Comparison of ENCODE assay signal across 11 cellular contexts in genomic region chr14:81187832-81188522, GRCh38. TPM values are rescaled to one million over a fixed set of nuclear protein-coding genes. Genes with fewer than 3 reads are reported as not detected.
A peak's percentile ranks its signal among the peaks of the same experiment; 100 is the strongest.
DNase-seq lines count a peak whose midpoint lies in the region; ATAC-seq lines count a peak whose summit lies in the region.
"Had no signal": no experiment of that assay in that cellular context is flagged by ENCODE, and none has a peak within 500 bp of the region (broad histone marks: within the 10 kb centered on the region; RNA-seq: fewer than 3 reads in every experiment).

No MANE protein-coding gene starts in this region.

- no peak for DNase-seq in NCI-H510A (lab: John Stamatoyannopoulos, UW)
- DNase-seq in left cardiac atrium, result no peak
- no peak for DNase-seq in pons (ENCODE audit: low spot score)
- no peak for DNase-seq in NCI-H226
- DNase-seq: BE2C; effector CD8-positive, alpha-beta T cell; NCI-H187 had no signal

- intact Hi-C loops in left cardiac atrium (cut with DNase I), result no loop called here

- peak; percentile 90 for ATAC-seq in GM18502 (IDR thresholded peaks at IDR 0.05; ENCODE audit: poor library complexity, unreplicated experiment)
- peak; percentile 71 for ATAC-seq in GM19372 (IDR thresholded peaks at IDR 0.05; ENCODE audit: low read depth, unreplicated experiment)
- peak; percentile 80 for ATAC-seq in HG02884 (IDR thresholded peaks at IDR 0.05; ENCODE audit: unreplicated experiment)
- peak; percentile 58 for ATAC-seq in HG03571 (IDR thresholded peaks at IDR 0.05; ENCODE audit: unreplicated experiment)
- no peak for ATAC-seq in left cardiac atrium

RNA-seq across cellular contexts. Expression of gene GTF2A1, which starts 32.8 kb away (rescaled TPM):
- 10 to 100 TPM; 16.7 to 17.7 TPM for total RNA-seq in left cardiac atrium

Comparison
In these comparisons a context has a peak if more than half of its experiments do, and no peak if none do; other contexts are left out.
1. ATAC-seq: peak in GM18502 (single experiment), GM19372 (single experiment), HG02884 (single experiment) and HG03571 (single experiment); none in left cardiac atrium (0 of 2).